ENCODE assay signal across 24 cellular contexts in genomic region chr6:64803470-64804166, GRCh38.
"Had no signal": no experiment of that assay in that cellular context is flagged by ENCODE, and none has a peak within 500 bp of the region (broad histone marks: within the 10 kb centered on the region; RNA-seq: fewer than 3 reads in every experiment).

No MANE protein-coding gene starts in this region.

- H3K27me3 ChIP-seq: esophagus squamous epithelium, testis, tibial artery had no signal

- H3K4me2 ChIP-seq: smooth muscle cell had no signal

- H3K27ac ChIP-seq: esophagus squamous epithelium, pancreas, testis, tibial artery had no signal

- H3K9me3 Mint-ChIP-seq: nephron progenitor cell, type B pancreatic cell had no signal

- H3K4me1 Mint-ChIP-seq: immature natural killer cell; naive thymus-derived CD8-positive, alpha-beta T cell; nephron progenitor cell; stimulated activated effector memory CD8-positive, alpha-beta T cell treated with anti-CD3 and anti-CD28 coated beads, Interleukin-12 subunit alpha, Interleukin-12 subunit beta, amount 100 ng/mL, for 72 hours had no signal

- ATAC-seq: effector memory CD8-positive, alpha-beta T cell; left ventricle myocardium superior; naive thymus-derived CD8-positive, alpha-beta T cell; pancreas; sciatic nerve; stimulated activated effector memory CD8-positive, alpha-beta T cell treated with anti-CD3 and anti-CD28 coated beads, Interleukin-12 subunit alpha, Interleukin-12 subunit beta, amount 100 ng/mL, for 72 hours; stimulated activated naive CD8-positive, alpha-beta T cell treated with anti-CD3 and anti-CD28 coated beads, Interleukin-15, Interleukin-2, amounts not matched to agents 100 U/mL and 50 U/mL, for 24 hours had no signal

- H3K4me1 ChIP-seq: esophagus squamous epithelium, pancreas, testis, tibial artery had no signal

- H3K9me3 ChIP-seq: esophagus squamous epithelium, pancreas, testis, tibial artery had no signal

- H3K36me3 Mint-ChIP-seq: immature natural killer cell; naive thymus-derived CD8-positive, alpha-beta T cell; stimulated activated effector memory CD8-positive, alpha-beta T cell treated with anti-CD3 and anti-CD28 coated beads, Interleukin-12 subunit alpha, Interleukin-12 subunit beta, amount 100 ng/mL, for 72 hours; type B pancreatic cell had no signal

- H3K4me3 ChIP-seq: esophagus squamous epithelium, pancreas, smooth muscle cell, testis, tibial artery had no signal

- DNase-seq: cortex of kidney; effector memory CD8-positive, alpha-beta T cell; erythroblast; esophagus squamous epithelium; hypothalamus; immature natural killer cell; islet precursor cell; left ventricle myocardium superior; mesendoderm; naive thymus-derived CD8-positive, alpha-beta T cell; nephron progenitor cell; occipital lobe; retina; stimulated activated CD4-positive, alpha-beta T cell treated with anti-CD3 and anti-CD28 coated beads, Interleukin-2, amount 100 ng/mL, for 24 hours; stimulated activated CD4-positive, alpha-beta T cell treated with anti-CD3 and anti-CD28 coated beads, Interleukin-4, amount 100 ng/mL, for 24 hours; stimulated activated naive CD8-positive, alpha-beta T cell treated with anti-CD3 and anti-CD28 coated beads, Interleukin-15, Interleukin-2, amounts not matched to agents 100 U/mL and 50 U/mL, for 24 hours; substantia nigra; testis; tibial artery had no signal

- H3K4me3 Mint-ChIP-seq: effector memory CD8-positive, alpha-beta T cell; immature natural killer cell; naive thymus-derived CD8-positive, alpha-beta T cell; nephron progenitor cell; stimulated activated effector memory CD8-positive, alpha-beta T cell treated with anti-CD3 and anti-CD28 coated beads, Interleukin-12 subunit alpha, Interleukin-12 subunit beta, amount 100 ng/mL, for 72 hours; type B pancreatic cell had no signal

- H3K36me3 ChIP-seq: esophagus squamous epithelium, pancreas, tibial artery had no signal

- H3K27me3 Mint-ChIP-seq: effector memory CD8-positive, alpha-beta T cell; naive thymus-derived CD8-positive, alpha-beta T cell; type B pancreatic cell had no signal

- H3K27ac Mint-ChIP-seq: effector memory CD8-positive, alpha-beta T cell; immature natural killer cell; naive thymus-derived CD8-positive, alpha-beta T cell; nephron progenitor cell; stimulated activated effector memory CD8-positive, alpha-beta T cell treated with anti-CD3 and anti-CD28 coated beads, Interleukin-12 subunit alpha, Interleukin-12 subunit beta, amount 100 ng/mL, for 72 hours; type B pancreatic cell had no signal
